16 cellular contexts compared by ENCODE assay signal in the genomic region with DNA sequence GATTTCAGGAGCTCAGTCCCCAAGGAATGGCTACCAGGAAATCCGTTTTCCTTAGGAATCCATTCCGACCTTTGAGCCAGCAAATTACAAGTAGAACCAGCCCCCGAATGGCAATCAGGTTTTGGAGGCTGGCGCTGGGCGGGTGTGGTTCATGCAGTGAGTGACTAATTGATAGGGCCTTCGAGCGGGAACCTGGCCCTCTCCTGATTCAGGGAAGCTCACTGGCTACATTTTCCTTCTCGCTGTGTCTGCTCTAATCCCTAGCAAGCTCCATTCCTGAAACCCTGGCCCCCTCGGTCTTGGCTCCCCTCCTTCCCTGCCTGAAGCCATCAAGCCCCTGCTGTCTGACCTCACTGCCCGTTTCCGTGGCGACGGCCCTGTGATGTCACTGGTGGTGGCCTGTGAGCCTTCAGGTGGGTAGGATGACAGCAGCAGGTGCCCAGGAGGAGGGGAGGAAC.
DNase-seq lines count a peak whose midpoint lies in the region; ATAC-seq and TF ChIP-seq lines count a peak whose summit lies in the region.
"Had no signal": no experiment of that assay in that cellular context is flagged by ENCODE, and none has a peak within 500 bp of the region (broad histone marks: within the 10 kb centered on the region; RNA-seq: fewer than 3 reads in every experiment).

No MANE protein-coding gene starts in this region.

- H3K4me3 Mint-ChIP-seq in progenitor cell of endocrine pancreas (ENCODE audit: low read depth): no peak overlapping the region
- no peak overlapping the region for H3K4me3 Mint-ChIP-seq in activated CD4-positive, alpha-beta memory T cell treated with anti-CD3 and anti-CD28 coated beads for 36 hours
- H3K4me3 Mint-ChIP-seq: stimulated activated effector memory CD8-positive, alpha-beta T cell treated with anti-CD3 and anti-CD28 coated beads, Interleukin-12 subunit alpha, Interleukin-12 subunit beta, amount 100 ng/mL, for 72 hours had no signal

- DNase-seq in cardiac septum (ENCODE audit: low spot score) (peak; percentile 66), Right ventricle myocardium superior (no peak), NT2/D1 (ENCODE audit: low read depth, low spot score) (no peak), islet precursor cell (peak; percentile 82), progenitor cell of endocrine pancreas (ENCODE audit: low spot score, unreplicated experiment) (no peak)
- DNase-seq in activated CD4-positive, alpha-beta memory T cell treated with anti-CD3 and anti-CD28 coated beads for 36 hours: no peak
- DNase-seq: activated naive CD4-positive, alpha-beta T cell treated with anti-CD3 and anti-CD28 coated beads, Interleukin-2, amount 50 U/mL, for 16 hours; KBM-7; kidney glomerular epithelial cell; NCI-H187 treated with DMSO at 0.1 percent for 48 hours; stimulated activated CD4-positive, alpha-beta T cell treated with anti-CD3 and anti-CD28 coated beads, Interleukin-2, amount 100 ng/mL, for 48 hours had no signal

- ATAC-seq in Right ventricle myocardium superior (ENCODE audit: poor library complexity) (no peak), HG03457 (IDR thresholded peaks at IDR 0.05; ENCODE audit: unreplicated experiment) (no peak), GM21367 (IDR thresholded peaks at IDR 0.05; ENCODE audit: unreplicated experiment) (no peak)
- ATAC-seq: gastroesophageal sphincter; stimulated activated effector memory CD8-positive, alpha-beta T cell treated with anti-CD3 and anti-CD28 coated beads, Interleukin-12 subunit alpha, Interleukin-12 subunit beta, amount 100 ng/mL, for 72 hours had no signal

- CTCF ChIA-PET in activated CD4-positive, alpha-beta memory T cell treated with anti-CD3 and anti-CD28 coated beads for 36 hours (lab: Charles Lee): no interaction called here

- peaks cover 6% of the 10 kb centered on the region for H3K27me3 ChIP-seq in NT2/D1 (ENCODE audit: insufficient read depth, insufficient read length)
- H3K27me3 ChIP-seq: vagina had no signal

- peaks cover 21% of the 10 kb centered on the region for H3K4me1 Mint-ChIP-seq in progenitor cell of endocrine pancreas (ENCODE audit: low read depth)
- H3K4me1 Mint-ChIP-seq in activated CD4-positive, alpha-beta memory T cell treated with anti-CD3 and anti-CD28 coated beads for 36 hours (ENCODE audit: low read depth): peaks cover 8% of the 10 kb centered on the region
- H3K4me1 Mint-ChIP-seq: stimulated activated effector memory CD8-positive, alpha-beta T cell treated with anti-CD3 and anti-CD28 coated beads, Interleukin-12 subunit alpha, Interleukin-12 subunit beta, amount 100 ng/mL, for 72 hours had no signal

- peaks cover 10% of the 10 kb centered on the region for H3K4me1 ChIP-seq in NT2/D1 (ENCODE audit: insufficient read depth, insufficient read length)
- H3K4me1 ChIP-seq: gastroesophageal sphincter had no signal

- no peaks in the 10 kb centered on the region for H3K9me3 ChIP-seq in NT2/D1 (ENCODE audit: insufficient read depth, low read length)
- H3K9me3 ChIP-seq: vagina had no signal

- H3K36me3 Mint-ChIP-seq in progenitor cell of endocrine pancreas (ENCODE audit: insufficient read depth): no peaks in the 10 kb centered on the region
- H3K36me3 Mint-ChIP-seq in activated CD4-positive, alpha-beta memory T cell treated with anti-CD3 and anti-CD28 coated beads for 36 hours: no peaks in the 10 kb centered on the region
- H3K36me3 Mint-ChIP-seq: stimulated activated effector memory CD8-positive, alpha-beta T cell treated with anti-CD3 and anti-CD28 coated beads, Interleukin-12 subunit alpha, Interleukin-12 subunit beta, amount 100 ng/mL, for 72 hours had no signal

- H3K9ac ChIP-seq in NT2/D1 (ENCODE audit: insufficient read length, low read depth): peak overlapping the region; percentile 27

- H3K27me3 Mint-ChIP-seq in progenitor cell of endocrine pancreas: peaks cover 20% of the 10 kb centered on the region
- peaks cover 2% of the 10 kb centered on the region for H3K27me3 Mint-ChIP-seq in activated CD4-positive, alpha-beta memory T cell treated with anti-CD3 and anti-CD28 coated beads for 36 hours

- H3K27ac Mint-ChIP-seq in progenitor cell of endocrine pancreas: no peak overlapping the region
- H3K27ac Mint-ChIP-seq in activated CD4-positive, alpha-beta memory T cell treated with anti-CD3 and anti-CD28 coated beads for 36 hours: no peak overlapping the region
- H3K27ac Mint-ChIP-seq: stimulated activated effector memory CD8-positive, alpha-beta T cell treated with anti-CD3 and anti-CD28 coated beads, Interleukin-12 subunit alpha, Interleukin-12 subunit beta, amount 100 ng/mL, for 72 hours had no signal

- TF ChIP-seq CTCF in progenitor cell of endocrine pancreas (IDR thresholded peaks at IDR 0.05; ENCODE audit: unreplicated experiment): no peak

- POLR2A ChIA-PET in activated CD4-positive, alpha-beta memory T cell treated with anti-CD3 and anti-CD28 coated beads for 36 hours (lab: Charles Lee): no interaction called here

- intact Hi-C loops in cardiac septum (cut with DNase I): loop anchor here (5.0 kb wide), 1 partner anchor 129 kb away; no protein-coding TSS in a partner anchor
- intact Hi-C loops in Right ventricle myocardium superior (cut with DNase I): no loop called here
- intact Hi-C loops in activated CD4-positive, alpha-beta memory T cell treated with anti-CD3 and anti-CD28 coated beads for 36 hours (cut with micrococcal nuclease): no loop called here

- no peaks in the 10 kb centered on the region for H3K36me3 ChIP-seq in NT2/D1 (ENCODE audit: insufficient read depth, insufficient read length, low read length)
- H3K36me3 ChIP-seq: gastroesophageal sphincter, vagina had no signal

- no peak overlapping the region for H3K4me3 ChIP-seq in NT2/D1 (ENCODE audit: insufficient read length, low read depth)
- H3K4me3 ChIP-seq: gastroesophageal sphincter, vagina had no signal

- no peaks in the 10 kb centered on the region for H3K9me3 Mint-ChIP-seq in progenitor cell of endocrine pancreas (ENCODE audit: low read depth)
- no peaks in the 10 kb centered on the region for H3K9me3 Mint-ChIP-seq in activated CD4-positive, alpha-beta memory T cell treated with anti-CD3 and anti-CD28 coated beads for 36 hours
- H3K9me3 Mint-ChIP-seq: stimulated activated effector memory CD8-positive, alpha-beta T cell treated with anti-CD3 and anti-CD28 coated beads, Interleukin-12 subunit alpha, Interleukin-12 subunit beta, amount 100 ng/mL, for 72 hours had no signal

Comparison
In these comparisons a context has a peak if more than half of its experiments do, and no peak if none do; other contexts are left out.
1. DNase-seq: peak in cardiac septum (single experiment) and islet precursor cell (single experiment); none in Right ventricle myocardium superior (single experiment), NT2/D1 (single experiment), progenitor cell of endocrine pancreas (single experiment) and activated CD4-positive, alpha-beta memory T cell treated with anti-CD3 and anti-CD28 coated beads for 36 hours (single experiment).